23 cellular contexts compared by ENCODE assay signal in genomic region chr14:58736606-58737005, GRCh38.
"Had no signal": no experiment of that assay in that cellular context is flagged by ENCODE, and none has a peak within 500 bp of the region (broad histone marks: within the 10 kb centered on the region; RNA-seq: fewer than 3 reads in every experiment).

No MANE protein-coding gene starts in this region.

- DNase-seq: activated CD4-positive, alpha-beta T cell treated with anti-CD3 and anti-CD28 coated beads, Interleukin-2, amount 10 ng/mL, durations not matched to agents 24 days and 14 days; activated CD8-positive, alpha-beta T cell treated with anti-CD3 and anti-CD28 coated beads for 36 hours; activated effector memory CD4-positive, alpha-beta T cell treated with Interleukin-2 at 50 U/mL for 16 hours; activated naive CD4-positive, alpha-beta T cell treated with anti-CD3 and anti-CD28 coated beads, Interleukin-2, amount 10 ng/mL, durations not matched to agents 7 days and 5 days; activated naive CD8-positive, alpha-beta T cell treated with anti-CD3 and anti-CD28 coated beads, Interleukin-2, amount 50 U/mL, for 24 hours; activated T-cell treated with anti-CD3 and anti-CD28 coated beads, Interleukin-2, amount 50 U/mL, for 24 hours; anterior cingulate cortex; cerebellar nuclear complex; effector memory CD4-positive, alpha-beta T cell; esophagus squamous epithelium; heart right ventricle; kidney glomerular epithelial cell; left ventricle myocardium inferior; mammary epithelial cell; midbrain; nephron progenitor cell; occipital lobe; retina; stimulated activated CD4-positive, alpha-beta T cell treated with anti-CD3 and anti-CD28 coated beads, Interleukin-12 subunit alpha, Interleukin-12 subunit beta, amount 100 ng/mL, for 4 hours; stimulated activated CD8-positive, alpha-beta memory T cell treated with anti-CD3 and anti-CD28 coated beads, Interleukin-4, amount 100 ng/mL, for 48 hours; stimulated activated naive CD4-positive, alpha-beta T cell had no signal

- H3K27me3 ChIP-seq: esophagus squamous epithelium, gastroesophageal sphincter had no signal

- H3K27ac ChIP-seq: esophagus squamous epithelium, gastroesophageal sphincter, heart right ventricle, left ventricle myocardium inferior had no signal

- H3K4me3 ChIP-seq: esophagus squamous epithelium, gastroesophageal sphincter, heart right ventricle, left ventricle myocardium inferior had no signal

- FAIRE-seq: endothelial cell of umbilical vein had no signal

- H3K36me3 ChIP-seq: esophagus squamous epithelium, gastroesophageal sphincter, heart right ventricle, left ventricle myocardium inferior had no signal

- ATAC-seq: activated CD8-positive, alpha-beta T cell treated with anti-CD3 and anti-CD28 coated beads for 36 hours; activated naive CD8-positive, alpha-beta T cell treated with anti-CD3 and anti-CD28 coated beads, Interleukin-2, amount 50 U/mL, for 24 hours; gastroesophageal sphincter; heart right ventricle had no signal

- H3K9me3 ChIP-seq: esophagus squamous epithelium, gastroesophageal sphincter, heart right ventricle, left ventricle myocardium inferior had no signal
